ENCODE assay signal across 23 cellular contexts in genomic region chr12:75960954-75961661, GRCh38.
"Had no signal": no experiment of that assay in that cellular context is flagged by ENCODE, and none has a peak within 500 bp of the region (broad histone marks: within the 10 kb centered on the region; RNA-seq: fewer than 3 reads in every experiment).

No MANE protein-coding gene starts in this region.

- ATAC-seq: effector memory CD8-positive, alpha-beta T cell; naive thymus-derived CD8-positive, alpha-beta T cell; stimulated activated memory B cell treated with anti-CD40 and anti-IgM and Interleukin-4, amounts not matched to agents 10 μg/mL and 1 μg/mL and 100 μg/mL, for 72 hours had no signal

- H2AFZ ChIP-seq: neural progenitor cell had no signal

- H3K4me1 ChIP-seq: sigmoid colon, vagina had no signal

- H3K9me3 Mint-ChIP-seq: activated T-cell treated with anti-CD3 and anti-CD28 coated beads, Interleukin-2, amount 50 U/mL, for 24 hours; activated T-helper 2 cell treated with anti-CD3 and anti-CD28 coated beads, Interferon-gamma antibody, Interleukin-2, Interleukin-4, amounts not matched to agents 10 μg/mL and 5 μg/mL and 100 μg/mL, durations not matched to agents 14 hours and 24 hours and 36 hours; effector memory CD8-positive, alpha-beta T cell; immature natural killer cell; mesothelial cell of epicardium; naive thymus-derived CD8-positive, alpha-beta T cell; neural progenitor cell; stimulated activated memory B cell treated with anti-CD40 and anti-IgM and Interleukin-4, amounts not matched to agents 10 μg/mL and 1 μg/mL and 100 μg/mL, for 72 hours had no signal

- H3K27ac ChIP-seq: dorsolateral prefrontal cortex, left ventricle myocardium inferior, neural progenitor cell, sigmoid colon, vagina, WERI-Rb-1 had no signal

- H3K9me3 ChIP-seq: colonic mucosa, left ventricle myocardium inferior, sigmoid colon, vagina had no signal

- H3K27ac Mint-ChIP-seq: activated naive CD8-positive, alpha-beta T cell treated with anti-CD3 and anti-CD28 coated beads, Interleukin-2, amount 10 ng/mL, durations not matched to agents 7 days and 5 days; activated T-cell treated with anti-CD3 and anti-CD28 coated beads, Interleukin-2, amount 50 U/mL, for 24 hours; activated T-helper 2 cell treated with anti-CD3 and anti-CD28 coated beads, Interferon-gamma antibody, Interleukin-2, Interleukin-4, amounts not matched to agents 10 μg/mL and 5 μg/mL and 100 μg/mL, durations not matched to agents 14 hours and 24 hours and 36 hours; effector memory CD8-positive, alpha-beta T cell; immature natural killer cell; mesothelial cell of epicardium; stimulated activated memory B cell treated with anti-CD40 and anti-IgM and Interleukin-4, amounts not matched to agents 10 μg/mL and 1 μg/mL and 100 μg/mL, for 72 hours had no signal

- H3K27me3 Mint-ChIP-seq: activated naive CD8-positive, alpha-beta T cell treated with anti-CD3 and anti-CD28 coated beads, Interleukin-2, amount 10 ng/mL, durations not matched to agents 7 days and 5 days; activated T-cell treated with anti-CD3 and anti-CD28 coated beads, Interleukin-2, amount 50 U/mL, for 24 hours; effector memory CD8-positive, alpha-beta T cell; stimulated activated memory B cell treated with anti-CD40 and anti-IgM and Interleukin-4, amounts not matched to agents 10 μg/mL and 1 μg/mL and 100 μg/mL, for 72 hours had no signal

- H3K36me3 Mint-ChIP-seq: immature natural killer cell; mesothelial cell of epicardium; naive thymus-derived CD8-positive, alpha-beta T cell; neural progenitor cell; stimulated activated memory B cell treated with anti-CD40 and anti-IgM and Interleukin-4, amounts not matched to agents 10 μg/mL and 1 μg/mL and 100 μg/mL, for 72 hours had no signal

- DNase-seq: activated CD4-positive, alpha-beta T cell treated with anti-CD3 and anti-CD28 coated beads for 1 hour; activated CD4-positive, alpha-beta T cell treated with anti-CD3 and anti-CD28 coated beads, Interleukin-2, amount 50 U/mL, for 1 hour; activated naive CD4-positive, alpha-beta T cell treated with Interleukin-2 at 50 U/mL for 16 hours; activated naive CD8-positive, alpha-beta T cell treated with anti-CD3 and anti-CD28 coated beads, Interleukin-2, amount 10 ng/mL, durations not matched to agents 7 days and 5 days; activated T-cell treated with anti-CD3 and anti-CD28 coated beads, Interleukin-2, amount 50 U/mL, for 24 hours; amniotic stem cell; dorsolateral prefrontal cortex; effector memory CD8-positive, alpha-beta T cell; immature natural killer cell; left ventricle myocardium inferior; naive thymus-derived CD8-positive, alpha-beta T cell; posterior cingulate gyrus; sigmoid colon; stimulated activated CD4-positive, alpha-beta T cell treated with anti-CD3 and anti-CD28 coated beads, Interleukin-15, amount 100 ng/mL, for 24 hours; trophoblast cell; WERI-Rb-1 had no signal

- H3K4me3 ChIP-seq: colonic mucosa, dorsolateral prefrontal cortex, left ventricle myocardium inferior, neural progenitor cell, sigmoid colon, smooth muscle cell, vagina had no signal

- H3K36me3 ChIP-seq: colonic mucosa, left ventricle myocardium inferior, neural progenitor cell, sigmoid colon, vagina, WERI-Rb-1 had no signal

- H3K9ac ChIP-seq: neural progenitor cell had no signal

- H3K4me2 ChIP-seq: neural progenitor cell, smooth muscle cell had no signal

- H3K27me3 ChIP-seq: colonic mucosa, dorsolateral prefrontal cortex, neural progenitor cell, sigmoid colon, vagina had no signal

- H3K4me3 Mint-ChIP-seq: activated naive CD8-positive, alpha-beta T cell treated with anti-CD3 and anti-CD28 coated beads, Interleukin-2, amount 10 ng/mL, durations not matched to agents 7 days and 5 days; activated T-cell treated with anti-CD3 and anti-CD28 coated beads, Interleukin-2, amount 50 U/mL, for 24 hours; effector memory CD8-positive, alpha-beta T cell; immature natural killer cell; mesothelial cell of epicardium; naive thymus-derived CD8-positive, alpha-beta T cell; neural progenitor cell; stimulated activated memory B cell treated with anti-CD40 and anti-IgM and Interleukin-4, amounts not matched to agents 10 μg/mL and 1 μg/mL and 100 μg/mL, for 72 hours had no signal
